Comparison of ENCODE assay signal across 9 cellular contexts in genomic region chr19:46697142-46697960, GRCh38. TPM values are rescaled to one million over a fixed set of nuclear protein-coding genes. Genes with fewer than 3 reads are reported as not detected.
A peak's percentile ranks its signal among the peaks of the same experiment; 100 is the strongest.
DNase-seq lines count a peak whose midpoint lies in the region; ATAC-seq and TF ChIP-seq lines count a peak whose summit lies in the region.
"Had no signal": no experiment of that assay in that cellular context is flagged by ENCODE, and none has a peak within 500 bp of the region (broad histone marks: within the 10 kb centered on the region; RNA-seq: fewer than 3 reads in every experiment).

No MANE protein-coding gene starts in this region.

- peak overlapping the region; percentile 32; the same call in 1 of the 2 replicates for H3K9ac ChIP-seq in ES-I3 (ENCODE audit: low read depth, low read length)

- no TSS peak for BruUV-seq in Panc1 (replicated peaks; lab: Mats Ljungman, UMichigan)

- H3K4me3 Mint-ChIP-seq in HFFc6: no peak overlapping the region

- no peaks in the 10 kb centered on the region for H3K9me3 Mint-ChIP-seq in HFFc6

- H3K27ac Mint-ChIP-seq in HFFc6: no peak overlapping the region

- H3K4me1 Mint-ChIP-seq in HFFc6 (ENCODE audit: low read depth): no peaks in the 10 kb centered on the region

- H3K4me3 ChIP-seq in Panc1 (ENCODE audit: low read depth in 2 of 2, low read length in 2 of 2): no peak overlapping the region
- peak overlapping the region; percentile 30 to 47 (median 40) for H3K4me3 ChIP-seq in esophagus muscularis mucosa
- H3K4me3 ChIP-seq in mucosa of descending colon: no peak overlapping the region

- TF ChIP-seq CTCF in Panc1 (IDR thresholded peaks at IDR 0.05) (no peak), esophagus muscularis mucosa (IDR thresholded peaks at IDR 0.05) (no peak), mucosa of descending colon (IDR thresholded peaks at IDR 0.05) (no peak), HFFc6 (IDR thresholded peaks at IDR 0.05) (no peak)

- H3K4me1 ChIP-seq in ES-I3 (ENCODE audit: insufficient read depth, low read length) (peaks cover 5% of the 10 kb centered on the region), Panc1 (ENCODE audit: control insufficient read depth, insufficient read depth, low read length) (no peaks in the 10 kb centered on the region), esophagus muscularis mucosa (peaks cover 6 to 14% (median 13%) of the 10 kb centered on the region in 4 donors), mucosa of descending colon (ENCODE audit: low read depth) (peaks cover 5% of the 10 kb centered on the region)

- H3K27ac ChIP-seq in Panc1 (ENCODE audit: low read length) (no peak overlapping the region), esophagus muscularis mucosa (replicated peaks in 1 of 4) (peak overlapping the region in 1 of 4 donors; percentile 44)
- H3K27ac ChIP-seq: epithelial cell of prostate had no signal

- WGBS in esophagus muscularis mucosa: 31% methylated on average over 38 of the region's 42 CpGs

- in situ Hi-C loops in Panc1 (cut with HindIII; ENCODE audit: low pct_unique_long_range_greater_than_20kb, low sequenced_read_pairs): no loop called here

- peaks cover 1% of the 10 kb centered on the region; the same call in 1 of the 2 replicates for H3K27me3 Mint-ChIP-seq in HFFc6 (ENCODE audit: insufficient read depth)

- DNase-seq in Panc1 (ENCODE audit: low read depth, low spot score) (no peak), esophagus muscularis mucosa (ENCODE audit: extremely low spot score) (peak; percentile 95), mucosa of descending colon (peak; percentile 95 to 98 (median 97)), NCI-H345 (lab: John Stamatoyannopoulos, UW) (no peak), HFFc6 (no peak)
- DNase-seq in stimulated activated naive CD4-positive, alpha-beta T cell treated with Interleukin-2 at 50 U/mL for 16 hours (lab: John Stamatoyannopoulos, UW): no peak

- H3K36me3 ChIP-seq in ES-I3 (ENCODE audit: insufficient read depth, low read length): peaks cover 24% of the 10 kb centered on the region
- H3K36me3 ChIP-seq in Panc1 (ENCODE audit: control insufficient read depth, insufficient read depth, low read length): peaks cover 6% of the 10 kb centered on the region
- peaks cover 52 to 94% (median 89%) of the 10 kb centered on the region in 4 donors for H3K36me3 ChIP-seq in esophagus muscularis mucosa
- H3K36me3 ChIP-seq in mucosa of descending colon (ENCODE audit: low read depth): peaks cover 13% of the 10 kb centered on the region

- no peak for TF ChIP-seq EP300 in esophagus muscularis mucosa (IDR thresholded peaks at IDR 0.05)

- H3K9me3 ChIP-seq in ES-I3 (ENCODE audit: control insufficient read depth, insufficient read depth, low read length) (no peaks in the 10 kb centered on the region), Panc1 (ENCODE audit: control insufficient read depth, insufficient read depth, low read depth, low read length) (no peaks in the 10 kb centered on the region), esophagus muscularis mucosa (no peaks in the 10 kb centered on the region), mucosa of descending colon (no peaks in the 10 kb centered on the region)

- no peaks in the 10 kb centered on the region for H3K27me3 ChIP-seq in Panc1 (ENCODE audit: control insufficient read depth, insufficient read depth, low read length)
- no peaks in the 10 kb centered on the region for H3K27me3 ChIP-seq in esophagus muscularis mucosa

- intact Hi-C loops in Panc1 (cut with micrococcal nuclease; ENCODE audit: unreplicated experiment) (no loop called here), esophagus muscularis mucosa (cut with DNase I) (no loop called here), mucosa of descending colon (cut with DNase I, micrococcal nuclease) (no loop called here)

- H3K36me3 Mint-ChIP-seq in HFFc6 (ENCODE audit: low read depth): peaks cover 44% of the 10 kb centered on the region

- TF ChIP-seq POLR2A in esophagus muscularis mucosa (IDR thresholded peaks at IDR 0.05; ENCODE audit: low read depth): no peak

- ATAC-seq in Panc1: peak; percentile 90
- ATAC-seq in mucosa of descending colon: peak; percentile 97
- ATAC-seq in HG03460 (IDR thresholded peaks at IDR 0.05; ENCODE audit: unreplicated experiment): no peak

- POLR2A ChIA-PET in Panc1 (lab: Charles Lee): no interaction called here

- CTCF ChIA-PET in Panc1 (lab: Charles Lee): no interaction called here

RNA-seq across cellular contexts. Expression of gene PRKD2, which starts 19.6 kb away (rescaled TPM):
- 41.2 TPM for total RNA-seq in Panc1 (2021; ENCODE audit: unreplicated experiment)
- 44.2 TPM for polyA plus RNA-seq in Panc1 (2012; ENCODE audit: insufficient read length)
- 10 to 100 TPM; 12.8 to 33.3 (median 22.4) TPM for total RNA-seq in esophagus muscularis mucosa
- total RNA-seq in mucosa of descending colon: 10 to 100 TPM; 52.5 to 70.5 (median 62.9) TPM
- total RNA-seq in HFFc6 (2021; fragmentation: NEBNext Ultra II Directional; extraction: Animal tissue kit (Norgen Biotek cat#: 25700)): 10 to 100 TPM; 35.3 to 42.2 (median 38.4) TPM

RNA-seq across cellular contexts. Expression of gene DACT3, which starts 36.4 kb away (rescaled TPM):
- 1.0 TPM for total RNA-seq in Panc1 (2021; ENCODE audit: unreplicated experiment)
- 0.44 TPM for polyA plus RNA-seq in Panc1 (2012; ENCODE audit: insufficient read length)
- 100 to 1,000 TPM in 1 of 4 donors, 10 to 100 TPM in 3; 46.7 to 119 (median 65.1) TPM for total RNA-seq in esophagus muscularis mucosa
- total RNA-seq in mucosa of descending colon: 10 to 100 TPM in 1 of 3 donors, 1 to 10 TPM in 2; 1.9 to 60.9 (median 3.4) TPM
- total RNA-seq in HFFc6 (2021; fragmentation: NEBNext Ultra II Directional; extraction: Animal tissue kit (Norgen Biotek cat#: 25700)): 10 to 100 TPM; 12.6 to 17.2 (median 15.5) TPM

RNA-seq across cellular contexts. Expression of gene FKRP, which starts 48.5 kb away (rescaled TPM):
- total RNA-seq in Panc1 (2021; ENCODE audit: unreplicated experiment): 21.6 TPM
- polyA plus RNA-seq in Panc1 (2012; ENCODE audit: insufficient read length): 20.0 TPM
- 10 to 100 TPM; 22.4 to 30.3 (median 26.5) TPM for total RNA-seq in esophagus muscularis mucosa
- 10 to 100 TPM; 10.7 to 19.8 (median 10.9) TPM for total RNA-seq in mucosa of descending colon
- total RNA-seq in HFFc6 (2021; fragmentation: NEBNext Ultra II Directional; extraction: Animal tissue kit (Norgen Biotek cat#: 25700)): 10 to 100 TPM; 31.4 to 36.8 (median 33.2) TPM

RNA-seq across cellular contexts. Expression of gene STRN4, which starts 48.9 kb away (rescaled TPM):
- 89.5 TPM for total RNA-seq in Panc1 (2021; ENCODE audit: unreplicated experiment)
- polyA plus RNA-seq in Panc1 (2012; ENCODE audit: insufficient read length): 137 TPM
- total RNA-seq in esophagus muscularis mucosa: 100 to 1,000 TPM in 2 of 4 donors, 10 to 100 TPM in 2; 85.2 to 119 (median 101) TPM
- 10 to 100 TPM; 68.3 to 79.2 (median 73.7) TPM for total RNA-seq in mucosa of descending colon
- 10 to 100 TPM; 53.6 to 60.8 (median 58.3) TPM for total RNA-seq in HFFc6 (2021; fragmentation: NEBNext Ultra II Directional; extraction: Animal tissue kit (Norgen Biotek cat#: 25700))

Comparison
In these comparisons a context has a peak if more than half of its experiments do, and no peak if none do; other contexts are left out.
1. DNase-seq: peak in esophagus muscularis mucosa (single experiment) and mucosa of descending colon (3 of 3); none in Panc1 (single experiment), stimulated activated naive CD4-positive, alpha-beta T cell treated with Interleukin-2 at 50 U/mL for 16 hours (single experiment), NCI-H345 (single experiment) and HFFc6 (single experiment).
2. H3K4me3 ChIP-seq: peak in esophagus muscularis mucosa (4 of 4); none in Panc1 (0 of 2) and mucosa of descending colon (single experiment).